Comparison of ENCODE assay signal across 8 cellular contexts in genomic region chr17:49993423-49994037, GRCh38. TPM values are rescaled to one million over a fixed set of nuclear protein-coding genes. Genes with fewer than 3 reads are reported as not detected.
DNase-seq lines count a peak whose midpoint lies in the region; FAIRE-seq and TF ChIP-seq lines count a peak whose summit lies in the region.

No MANE protein-coding gene starts in this region.

- H3K9me3 ChIP-seq in mesodermal cell (ENCODE audit: control insufficient read depth, low read length) = no peaks in the 10 kb centered on the region

- peaks cover 12% of the 10 kb centered on the region for H3K36me3 Mint-ChIP-seq in Calu3 (ENCODE audit: insufficient read depth, unreplicated experiment)

- H3K4me3 Mint-ChIP-seq in Calu3 (ENCODE audit: low read depth, unreplicated experiment) = peak overlapping the region; percentile 57

- no peaks in the 10 kb centered on the region for H3K9me3 Mint-ChIP-seq in Calu3 (ENCODE audit: low read depth, unreplicated experiment)

- H3K4me3 ChIP-seq in mesodermal cell (ENCODE audit: extremely low read depth, insufficient read depth, low read length, poor library complexity, severe bottlenecking) (peak overlapping the region; percentile 36), urinary bladder (ENCODE audit: low read depth, low read length) (peak overlapping the region; percentile 47)

- no peak for TF ChIP-seq POLR2A in H54 (IDR thresholded peaks at IDR 0.05; ENCODE audit: low read depth, low read length)

- peaks cover 85% of the 10 kb centered on the region for H3K27me3 Mint-ChIP-seq in Calu3 (ENCODE audit: unreplicated experiment)

- no peak for FAIRE-seq in H54 (lab: Jason Lieb, UNC)

- H3K4me1 ChIP-seq in mesodermal cell (ENCODE audit: control insufficient read depth, insufficient read depth, low read length, poor library complexity, severe bottlenecking) (peaks cover 8% of the 10 kb centered on the region), urinary bladder (ENCODE audit: insufficient read depth) (no peaks in the 10 kb centered on the region)

- CTCF ChIA-PET in Calu3 (lab: Charles Lee) = interaction anchor here (2.3 kb wide), 1 partner anchor 16 kb away, joined by 14 read pairs; no protein-coding TSS in a partner anchor

- intact Hi-C loops in Calu3 (cut with micrococcal nuclease; ENCODE audit: unreplicated experiment) = no loop called here

- H3K36me3 ChIP-seq in mesodermal cell (ENCODE audit: control insufficient read depth, insufficient read depth, low read length) (no peaks in the 10 kb centered on the region), urinary bladder (ENCODE audit: insufficient read depth) (no peaks in the 10 kb centered on the region)

- DNase-seq in Calu3 (no peak), NCI-H748 (lab: John Stamatoyannopoulos, UW; ENCODE audit: unreplicated experiment) (peak; percentile 62), dermis blood vessel endothelial cell (peak; percentile 30), NCI-H2196 treated with DMSO at 0.1 percent for 48 hours (lab: John Stamatoyannopoulos, UW; ENCODE audit: unreplicated experiment) (no peak), SHP77 treated with DMSO at 0.1 percent for 48 hours (lab: John Stamatoyannopoulos, UW) (no peak), H54 (ENCODE audit: insufficient read length, low spot score) (no peak)

- 0% methylated on average over 51 to 55 of the region's 77 CpGs for WGBS in mesodermal cell (ENCODE audit: insufficient coverage in 2 of 2), 2 experiments
- WGBS in urinary bladder = under 1% methylated on average over 77 of the region's 77 CpGs

- H3K4me1 Mint-ChIP-seq in Calu3 (ENCODE audit: low read depth, unreplicated experiment) = peaks cover 37% of the 10 kb centered on the region

- no peak overlapping the region for H3K27ac ChIP-seq in mesodermal cell (ENCODE audit: low read depth, low read length, severe bottlenecking)
- H3K27ac ChIP-seq in urinary bladder (ENCODE audit: low read depth) = no peak overlapping the region

- peak overlapping the region; percentile 2 for H3K27ac Mint-ChIP-seq in Calu3 (ENCODE audit: unreplicated experiment)

- BruUV-seq in Calu3 (replicated peaks; lab: Mats Ljungman, UMichigan) = no TSS peak

- TF ChIP-seq CTCF in Calu3 (IDR thresholded peaks at IDR 0.05; ENCODE audit: unreplicated experiment) = no peak

RNA-seq across cellular contexts. Expression of gene DLX3, which starts 1.5 kb away (rescaled TPM):
- total RNA-seq in Calu3 (2022) = not detected in 2 replicates
- not detected in 2 replicates for total RNA-seq in dermis blood vessel endothelial cell
- 1.9 TPM for polyA plus RNA-seq in mesodermal cell (2013, experiment 1 of 2)
- 1.2 TPM for polyA plus RNA-seq in mesodermal cell (2013, experiment 2 of 2)
- total RNA-seq in urinary bladder = not detected
- 0.16 TPM for polyA plus RNA-seq in urinary bladder

RNA-seq across cellular contexts. Expression of gene DLX4, which starts 24.5 kb away (rescaled TPM):
- total RNA-seq in Calu3 (2022) (2.4 and 2.5 TPM in 2 replicates), dermis blood vessel endothelial cell (not detected in 2 replicates), urinary bladder (not detected)
- polyA plus RNA-seq in mesodermal cell (2013, experiment 1 of 2) = 0.66 TPM
- polyA plus RNA-seq in mesodermal cell (2013, experiment 2 of 2) = 0.25 TPM
- polyA plus RNA-seq in urinary bladder = 0.20 TPM

Comparison
In these comparisons a context has a peak if more than half of its experiments do, and no peak if none do; other contexts are left out.
1. DNase-seq: peak in NCI-H748 (single experiment) and dermis blood vessel endothelial cell (single experiment); none in Calu3 (single experiment), NCI-H2196 treated with DMSO at 0.1 percent for 48 hours (single experiment), SHP77 treated with DMSO at 0.1 percent for 48 hours (single experiment) and H54 (single experiment).